Comparison of ENCODE assay signal across 16 cellular contexts in genomic region chr3:28172748-28173147, GRCh38.
DNase-seq lines count a peak whose midpoint lies in the region; ATAC-seq and TF ChIP-seq lines count a peak whose summit lies in the region.
"Had no signal": no experiment of that assay in that cellular context is flagged by ENCODE, and none has a peak within 500 bp of the region (broad histone marks: within the 10 kb centered on the region; RNA-seq: fewer than 3 reads in every experiment).

No MANE protein-coding gene starts in this region.

- no peaks in the 10 kb centered on the region for H3K9me3 ChIP-seq in DND-41 (ENCODE audit: insufficient read depth, low read length, severe bottlenecking)
- no peaks in the 10 kb centered on the region; the same call in 1 of the 2 replicates for H3K9me3 ChIP-seq in MM.1S (replicated peaks; ENCODE audit: insufficient read depth, low read length)
- no peaks in the 10 kb centered on the region for H3K9me3 ChIP-seq in colonic mucosa
- H3K9me3 ChIP-seq in stomach: no peaks in the 10 kb centered on the region

- peak overlapping the region; percentile 44 for H2AFZ ChIP-seq in DND-41 (ENCODE audit: low read depth, low read length)
- H2AFZ ChIP-seq in MM.1S (ENCODE audit: low read length): peak overlapping the region; percentile 89; the same call in 1 of the 2 replicates

- POLR2A ChIA-PET in activated naive CD8-positive, alpha-beta T cell treated with anti-CD3 and anti-CD28 coated beads, Interleukin-2, amount 10 ng/mL, durations not matched to agents 7 days and 5 days (lab: Charles Lee): interaction anchor here (1.3 kb wide), 1 partner anchor 68 kb away, joined by 4 read pairs; the partner anchor contains the start of gene CMC1

- no peaks in the 10 kb centered on the region for H3K9me2 ChIP-seq in MM.1S (replicated peaks; ENCODE audit: insufficient read depth, low read length)

- ATAC-seq in activated naive CD8-positive, alpha-beta T cell treated with anti-CD3 and anti-CD28 coated beads, Interleukin-2, amount 10 ng/mL, durations not matched to agents 7 days and 5 days (ENCODE audit: low read depth): no peak
- no peak for ATAC-seq in activated naive CD8-positive, alpha-beta T cell treated with anti-CD3 and anti-CD28 coated beads, Interleukin-2, amount 50 U/mL, for 24 hours
- ATAC-seq in DND-41 (ENCODE audit: insufficient read depth, low read depth): no peak

- H3K4me2 ChIP-seq in DND-41 (ENCODE audit: insufficient read depth, low read length): no peak overlapping the region
- H3K4me2 ChIP-seq in MM.1S (ENCODE audit: low read depth, low read length): no peak overlapping the region

- no peaks in the 10 kb centered on the region for H4K20me1 ChIP-seq in DND-41 (ENCODE audit: insufficient read depth, low read length)
- H4K20me1 ChIP-seq in MM.1S (ENCODE audit: insufficient read depth, low read length): no peaks in the 10 kb centered on the region

- peak overlapping the region; percentile 7; the same call in 1 of the 2 replicates for H3K27ac ChIP-seq in DND-41 (ENCODE audit: low read length)
- no peak overlapping the region for H3K27ac ChIP-seq in MM.1S (ENCODE audit: low read length)
- H3K27ac ChIP-seq in colonic mucosa: no peak overlapping the region
- H3K27ac ChIP-seq in stomach: no peak overlapping the region
- H3K27ac ChIP-seq: HL-60 had no signal

- H3K79me2 ChIP-seq in DND-41 (ENCODE audit: insufficient read depth, low read length): no peaks in the 10 kb centered on the region
- no peaks in the 10 kb centered on the region for H3K79me2 ChIP-seq in MM.1S (ENCODE audit: low read length)

- no peak overlapping the region for H3K4me3 ChIP-seq in DND-41 (ENCODE audit: low read depth in 1 of 2, low read length in 2 of 2)
- no peak overlapping the region for H3K4me3 ChIP-seq in MM.1S (ENCODE audit: low read length)
- no peak overlapping the region for H3K4me3 ChIP-seq in colonic mucosa
- H3K4me3 ChIP-seq in stomach: no peak overlapping the region

- TF ChIP-seq POLR2A in stomach (IDR thresholded peaks at IDR 0.05): no peak

- H3K4me3 Mint-ChIP-seq in activated naive CD8-positive, alpha-beta T cell treated with anti-CD3 and anti-CD28 coated beads, Interleukin-2, amount 10 ng/mL, durations not matched to agents 7 days and 5 days: no peak overlapping the region
- H3K4me3 Mint-ChIP-seq in activated naive CD8-positive, alpha-beta T cell treated with anti-CD3 and anti-CD28 coated beads, Interleukin-2, amount 50 U/mL, for 24 hours: no peak overlapping the region
- H3K4me3 Mint-ChIP-seq in immature natural killer cell: peak overlapping the region in 3 of 5 donors; percentile 2 to 18 (median 2)
- H3K4me3 Mint-ChIP-seq: HFFc6 had no signal

- peaks cover 8% of the 10 kb centered on the region for H3K9me3 Mint-ChIP-seq in activated naive CD8-positive, alpha-beta T cell treated with anti-CD3 and anti-CD28 coated beads, Interleukin-2, amount 10 ng/mL, durations not matched to agents 7 days and 5 days
- H3K9me3 Mint-ChIP-seq in activated naive CD8-positive, alpha-beta T cell treated with anti-CD3 and anti-CD28 coated beads, Interleukin-2, amount 50 U/mL, for 24 hours: no peaks in the 10 kb centered on the region
- H3K9me3 Mint-ChIP-seq in immature natural killer cell: peaks cover 0 to 2% (median 0%) of the 10 kb centered on the region in 6 donors
- H3K9me3 Mint-ChIP-seq: CD4-positive, alpha-beta T cell had no signal

- peak overlapping the region; percentile 16 for H3K27ac Mint-ChIP-seq in activated naive CD8-positive, alpha-beta T cell treated with anti-CD3 and anti-CD28 coated beads, Interleukin-2, amount 10 ng/mL, durations not matched to agents 7 days and 5 days
- no peak overlapping the region for H3K27ac Mint-ChIP-seq in activated naive CD8-positive, alpha-beta T cell treated with anti-CD3 and anti-CD28 coated beads, Interleukin-2, amount 50 U/mL, for 24 hours
- peak overlapping the region in 1 of 6 donors; percentile 5 for H3K27ac Mint-ChIP-seq in immature natural killer cell
- H3K27ac Mint-ChIP-seq: HFFc6 had no signal

- no peaks in the 10 kb centered on the region for H3K27me3 Mint-ChIP-seq in activated naive CD8-positive, alpha-beta T cell treated with anti-CD3 and anti-CD28 coated beads, Interleukin-2, amount 10 ng/mL, durations not matched to agents 7 days and 5 days
- no peaks in the 10 kb centered on the region for H3K27me3 Mint-ChIP-seq in activated naive CD8-positive, alpha-beta T cell treated with anti-CD3 and anti-CD28 coated beads, Interleukin-2, amount 50 U/mL, for 24 hours
- no peaks in the 10 kb centered on the region for H3K27me3 Mint-ChIP-seq in immature natural killer cell (ENCODE audit: low read depth in 3 of 3)
- H3K27me3 Mint-ChIP-seq: CD4-positive, alpha-beta T cell had no signal

- DNase-seq in activated naive CD8-positive, alpha-beta T cell treated with anti-CD3 and anti-CD28 coated beads, Interleukin-2, amount 10 ng/mL, durations not matched to agents 7 days and 5 days: no peak
- no peak for DNase-seq in activated naive CD8-positive, alpha-beta T cell treated with anti-CD3 and anti-CD28 coated beads, Interleukin-2, amount 50 U/mL, for 24 hours
- no peak for DNase-seq in DND-41
- DNase-seq in MM.1S: no peak
- DNase-seq in immature natural killer cell: no peak
- no peak for DNase-seq in SKM-1 treated with dmso at 0.1 percent for 144 hours (lab: John Stamatoyannopoulos, UW; ENCODE audit: unreplicated experiment)
- DNase-seq in colonic mucosa: no peak
- DNase-seq in stomach: no peak
- DNase-seq: ACHN; C1 segment of cervical spinal cord; CD4-positive, alpha-beta T cell; COR-L47; GF-D8; HCEC 1CT; HFFc6 had no signal

- H3K36me3 Mint-ChIP-seq in activated naive CD8-positive, alpha-beta T cell treated with anti-CD3 and anti-CD28 coated beads, Interleukin-2, amount 10 ng/mL, durations not matched to agents 7 days and 5 days: peaks cover 22% of the 10 kb centered on the region
- H3K36me3 Mint-ChIP-seq in activated naive CD8-positive, alpha-beta T cell treated with anti-CD3 and anti-CD28 coated beads, Interleukin-2, amount 50 U/mL, for 24 hours (ENCODE audit: low read depth): peaks cover 4% of the 10 kb centered on the region
- H3K36me3 Mint-ChIP-seq in immature natural killer cell: peaks cover 0 to 9% (median 0%) of the 10 kb centered on the region in 3 donors

- H3K4me1 ChIP-seq in DND-41 (ENCODE audit: insufficient read depth, low read length) (peaks cover 19% of the 10 kb centered on the region), MM.1S (ENCODE audit: low read length) (no peaks in the 10 kb centered on the region), colonic mucosa (no peaks in the 10 kb centered on the region), stomach (no peaks in the 10 kb centered on the region)

- TF ChIP-seq EP300 in stomach (IDR thresholded peaks at IDR 0.05): no peak

- no peaks in the 10 kb centered on the region for H3F3A ChIP-seq in MM.1S (ENCODE audit: insufficient read depth, low read length)

- TF ChIP-seq CTCF in DND-41 (IDR thresholded peaks at IDR 0.05; ENCODE audit: borderline replicate concordance, extremely low read depth, low read length, poor library complexity, severe bottlenecking) (no peak), MM.1S (IDR thresholded peaks at IDR 0.05; ENCODE audit: low read length) (no peak), colonic mucosa (IDR thresholded peaks at IDR 0.05) (no peak), stomach (IDR thresholded peaks at IDR 0.05) (no peak)

- H3K9ac ChIP-seq in DND-41 (ENCODE audit: low read depth, low read length): no peak overlapping the region; the same call in 1 of the 2 replicates
- H3K9ac ChIP-seq in MM.1S (ENCODE audit: low read length): no peak overlapping the region
- no peak overlapping the region for H3K9ac ChIP-seq in colonic mucosa (ENCODE audit: low read depth in 2 of 2, low read length in 2 of 2)

- H3K36me3 ChIP-seq in DND-41 (ENCODE audit: insufficient read depth, low read length) (no peaks in the 10 kb centered on the region), MM.1S (replicated peaks; ENCODE audit: insufficient read depth, low read length) (no peaks in the 10 kb centered on the region), colonic mucosa (no peaks in the 10 kb centered on the region), stomach (no peaks in the 10 kb centered on the region)

- H3K27me3 ChIP-seq in DND-41 (ENCODE audit: insufficient read depth, low read length, poor library complexity) (no peaks in the 10 kb centered on the region), MM.1S (replicated peaks; ENCODE audit: insufficient read depth, low read length) (no peaks in the 10 kb centered on the region), colonic mucosa (no peaks in the 10 kb centered on the region), stomach (no peaks in the 10 kb centered on the region)

- H3K4me1 Mint-ChIP-seq in activated naive CD8-positive, alpha-beta T cell treated with anti-CD3 and anti-CD28 coated beads, Interleukin-2, amount 10 ng/mL, durations not matched to agents 7 days and 5 days: peaks cover 9% of the 10 kb centered on the region
- H3K4me1 Mint-ChIP-seq in activated naive CD8-positive, alpha-beta T cell treated with anti-CD3 and anti-CD28 coated beads, Interleukin-2, amount 50 U/mL, for 24 hours: peaks cover 12% of the 10 kb centered on the region
- H3K4me1 Mint-ChIP-seq in immature natural killer cell: peaks cover 14 to 32% of the 10 kb centered on the region in 2 donors

- intact Hi-C loops in colonic mucosa (cut with DNase I): no loop called here
- intact Hi-C loops in stomach (cut with DNase I; ENCODE audit: low total_unique reads): no loop called here

Comparison
In these comparisons a context has a peak if more than half of its experiments do, and no peak if none do; other contexts are left out.
1. H3K4me3 Mint-ChIP-seq: peak in immature natural killer cell (3 of 5); none in activated naive CD8-positive, alpha-beta T cell treated with anti-CD3 and anti-CD28 coated beads, Interleukin-2, amount 10 ng/mL, durations not matched to agents 7 days and 5 days (single experiment) and activated naive CD8-positive, alpha-beta T cell treated with anti-CD3 and anti-CD28 coated beads, Interleukin-2, amount 50 U/mL, for 24 hours (single experiment).